Comparison of ENCODE assay signal across 8 cellular contexts in the genomic region with DNA sequence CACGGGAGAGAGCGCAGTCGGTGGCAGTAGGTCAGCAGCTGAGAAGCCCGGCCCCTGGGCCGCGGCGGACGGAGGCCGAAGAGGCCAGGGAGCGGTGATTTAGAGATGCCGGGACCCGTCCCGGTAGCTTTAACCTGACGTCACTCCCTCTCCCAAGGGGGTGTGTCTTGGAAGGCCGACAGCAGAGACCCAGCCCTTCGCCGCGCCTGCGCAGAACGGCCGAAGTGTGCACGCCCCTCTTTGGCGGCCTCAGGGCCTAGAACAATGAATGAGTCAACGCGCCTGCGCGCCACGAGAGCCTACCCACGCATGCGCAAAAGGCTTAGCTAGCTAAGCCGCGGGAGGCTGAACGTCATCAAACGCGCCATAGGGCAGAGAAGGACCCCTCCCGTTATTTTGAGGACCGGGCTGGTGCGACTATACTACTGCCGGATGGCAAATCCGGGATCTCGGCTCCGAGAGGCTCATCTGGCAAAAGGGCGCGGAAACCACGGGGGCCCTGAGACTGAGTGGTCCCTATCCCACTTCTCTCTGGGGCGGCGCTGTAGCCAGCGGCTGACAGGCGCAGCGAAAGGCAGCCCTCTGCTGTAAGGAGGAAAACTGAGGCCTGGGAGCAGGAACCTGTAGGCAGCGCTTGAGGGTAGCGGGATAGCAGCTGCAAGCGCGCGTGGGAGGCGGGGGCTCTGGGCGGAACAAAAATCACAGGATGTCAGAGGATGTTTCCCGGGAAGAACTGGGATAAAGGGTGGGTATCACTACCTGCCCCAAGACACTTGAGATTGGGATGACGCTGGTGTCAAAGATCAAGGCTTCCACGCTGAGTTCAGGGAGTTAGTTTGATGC. TPM values are rescaled to one million over a fixed set of nuclear protein-coding genes. Genes with fewer than 3 reads are reported as not detected.
DNase-seq lines count a peak whose midpoint lies in the region; ATAC-seq and TF ChIP-seq lines count a peak whose summit lies in the region.

A gene with protein sequence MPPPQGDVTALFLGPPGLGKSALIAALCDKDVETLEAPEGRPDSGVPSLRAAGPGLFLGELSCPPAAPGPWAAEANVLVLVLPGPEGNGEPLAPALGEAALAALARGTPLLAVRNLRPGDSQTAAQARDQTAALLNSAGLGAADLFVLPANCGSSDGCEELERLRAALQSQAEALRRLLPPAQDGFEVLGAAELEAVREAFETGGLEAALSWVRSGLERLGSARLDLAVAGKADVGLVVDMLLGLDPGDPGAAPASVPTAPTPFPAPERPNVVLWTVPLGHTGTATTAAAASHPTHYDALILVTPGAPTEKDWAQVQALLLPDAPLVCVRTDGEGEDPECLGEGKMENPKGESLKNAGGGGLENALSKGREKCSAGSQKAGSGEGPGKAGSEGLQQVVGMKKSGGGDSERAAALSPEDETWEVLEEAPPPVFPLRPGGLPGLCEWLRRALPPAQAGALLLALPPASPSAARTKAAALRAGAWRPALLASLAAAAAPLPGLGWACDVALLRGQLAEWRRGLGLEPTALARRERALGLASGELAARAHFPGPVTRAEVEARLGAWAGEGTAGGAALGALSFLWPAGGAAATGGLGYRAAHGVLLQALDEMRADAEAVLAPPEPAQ (minus strand): TSS at position 136 of the 843 bp plus-strand sequence. CDS start 796 bp downstream, outside the sequence.
A gene with protein sequence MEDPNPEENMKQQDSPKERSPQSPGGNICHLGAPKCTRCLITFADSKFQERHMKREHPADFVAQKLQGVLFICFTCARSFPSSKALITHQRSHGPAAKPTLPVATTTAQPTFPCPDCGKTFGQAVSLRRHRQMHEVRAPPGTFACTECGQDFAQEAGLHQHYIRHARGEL (plus strand): TSS at position 597 of the 843 bp plus-strand sequence. CDS start 514 bp downstream, outside the sequence.

- H3K4me1 ChIP-seq in Karpas-422 (ENCODE audit: low read length) (peaks cover 25% of the 10 kb centered on the region), esophagus muscularis mucosa (peaks cover 33 to 59% (median 50%) of the 10 kb centered on the region in 4 donors), muscle layer of duodenum (ENCODE audit: control insufficient read depth in 1 of 2, insufficient read depth in 2 of 2, low read length in 2 of 2) (peaks cover 7 to 38% of the 10 kb centered on the region in 2 donors)

- H3K27ac ChIP-seq in Karpas-422 (ENCODE audit: low read length) (peak within 1 kb of the TSS; percentile 73), esophagus muscularis mucosa (replicated peaks in 1 of 4) (peak within 1 kb of the TSS; percentile 93 to 98 (median 95)), muscle layer of duodenum (ENCODE audit: low read length) (peak within 1 kb of the TSS; percentile 98)

- H3K79me2 ChIP-seq in Karpas-422 (ENCODE audit: low read length), result peaks cover 61% of the 10 kb centered on the region

- ATAC-seq in GM21825 (IDR thresholded peaks at IDR 0.05; ENCODE audit: unreplicated experiment), result peak; percentile 74

- TF ChIP-seq EP300 in esophagus muscularis mucosa (IDR thresholded peaks at IDR 0.05), result no peak

- TF ChIP-seq POLR2A in esophagus muscularis mucosa (IDR thresholded peaks at IDR 0.05; ENCODE audit: low read depth), result peak; percentile 86

- no peaks in the 10 kb centered on the region for H3K27me3 ChIP-seq in Karpas-422 (ENCODE audit: low read length)
- H3K27me3 ChIP-seq in esophagus muscularis mucosa, result no peaks in the 10 kb centered on the region
- no peaks in the 10 kb centered on the region for H3K27me3 ChIP-seq in muscle layer of duodenum (ENCODE audit: low read depth, low read length)

- H3K9me2 ChIP-seq in Karpas-422 (replicated peaks; ENCODE audit: insufficient read depth, low read length), result no peaks in the 10 kb centered on the region

- intact Hi-C loops in esophagus muscularis mucosa (cut with DNase I), result loop anchor here (2.0 to 5.0 kb wide), 3 partner anchors 19 to 59 kb away; no protein-coding TSS in a partner anchor

- H3K4me3 ChIP-seq in Karpas-422 (ENCODE audit: low read length) (peak within 1 kb of the TSS; percentile 77), esophagus muscularis mucosa (peak within 1 kb of the TSS; percentile 58 to 71 (median 70)), muscle layer of duodenum (ENCODE audit: low read depth in 1 of 2, low read length in 2 of 2) (peak within 1 kb of the TSS; percentile 88 to 99)

- H3K9me3 ChIP-seq in Karpas-422 (ENCODE audit: low read length) (no peaks in the 10 kb centered on the region), esophagus muscularis mucosa (no peaks in the 10 kb centered on the region), muscle layer of duodenum (ENCODE audit: control insufficient read depth in 1 of 2, low read length in 2 of 2) (no peaks in the 10 kb centered on the region)

- DNase-seq in DMS79 treated with DMSO at 0.1 percent for 48 hours (lab: John Stamatoyannopoulos, UW) (peak; percentile 98), Karpas-422 (peak; percentile 100), RKO (ENCODE audit: low spot score) (peak; percentile 99), activated T-helper 1 cell treated with Interleukin-2 at 50 U/mL for 16 hours (ENCODE audit: low read depth) (peak; percentile 100), esophagus muscularis mucosa (ENCODE audit: extremely low spot score) (peak; percentile 100)
- peak; percentile 100 for DNase-seq in stimulated activated CD8-positive, alpha-beta memory T cell treated with anti-CD3 and anti-CD28 coated beads, Interleukin-7, amount 100 ng/mL, for 4 hours (ENCODE audit: low read depth in 2 of 2)

- TF ChIP-seq CTCF in esophagus muscularis mucosa (IDR thresholded peaks at IDR 0.05), result peak in 1 of 3 experiments; percentile 26

- peaks cover 10% of the 10 kb centered on the region; the same call in 1 of the 2 replicates for H3K36me3 ChIP-seq in Karpas-422 (ENCODE audit: insufficient read depth, low read length)
- peaks cover 24 to 66% (median 53%) of the 10 kb centered on the region in 4 donors for H3K36me3 ChIP-seq in esophagus muscularis mucosa
- H3K36me3 ChIP-seq in muscle layer of duodenum (ENCODE audit: control insufficient read depth in 1 of 2, insufficient read depth in 2 of 2, low read length in 2 of 2), result peaks cover 17 to 47% of the 10 kb centered on the region in 2 donors

- WGBS in esophagus muscularis mucosa, result 0% methylated on average over 28 of the region's 60 CpGs

- peak within 1 kb of the TSS; percentile 87 for H3K9ac ChIP-seq in Karpas-422 (ENCODE audit: low read length)

- H3K4me2 ChIP-seq in Karpas-422 (ENCODE audit: low read depth, low read length, poor library complexity, severe bottlenecking), result peak within 1 kb of the TSS; percentile 91

- H2AFZ ChIP-seq in Karpas-422 (ENCODE audit: low read length), result peak within 1 kb of the TSS; percentile 29; the same call in 1 of the 2 replicates

- H4K20me1 ChIP-seq in Karpas-422 (ENCODE audit: insufficient read depth, low read depth, low read length), result no peaks in the 10 kb centered on the region; the same call in 1 of the 2 replicates

RNA-seq across cellular contexts. Expression of the first gene that starts in this region (rescaled TPM):
- 10.1 and 10.8 TPM in 2 replicates for total RNA-seq in Karpas-422 (2014; rRNA removed; shearing (Covaris generic); ENCODE audit: low replicate concordance)
- total RNA-seq in esophagus muscularis mucosa, result 10 to 100 TPM; 20.3 to 36.0 (median 28.6) TPM

RNA-seq across cellular contexts. Expression of the second gene that starts in this region (rescaled TPM):
- total RNA-seq in Karpas-422 (2014; rRNA removed; shearing (Covaris generic); ENCODE audit: low replicate concordance), result 6.2 and 9.1 TPM in 2 replicates
- 10 to 100 TPM in 3 of 4 donors, 1 to 10 TPM in 1; 10.0 to 18.6 (median 16.6) TPM for total RNA-seq in esophagus muscularis mucosa

Comparison
In these comparisons a context has a peak if more than half of its experiments do, and no peak if none do; other contexts are left out.
1. Peak in every context shown above with its lines: DNase-seq, ATAC-seq, H3K4me3 ChIP-seq and H3K27ac ChIP-seq.